Comparison of ENCODE assay signal across 25 cellular contexts in the genomic region with DNA sequence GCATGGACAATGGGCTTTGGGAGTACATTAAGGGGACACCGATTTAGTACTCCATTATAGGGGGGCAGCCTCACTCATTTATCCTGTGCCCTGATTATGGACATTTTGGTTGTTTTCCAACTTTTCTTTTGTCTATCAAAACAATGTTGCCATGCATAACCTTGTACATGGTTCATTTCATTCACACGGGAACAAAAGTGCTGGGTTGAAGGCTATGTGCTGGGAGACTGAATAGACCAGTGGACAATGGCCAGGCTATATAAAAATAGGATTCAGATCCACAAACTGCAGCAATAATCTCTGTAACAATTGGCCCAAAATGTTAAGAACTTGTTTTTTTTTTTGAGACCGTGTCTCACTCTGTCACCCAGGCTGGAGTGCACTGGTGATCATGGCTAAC.
"Had no signal": no experiment of that assay in that cellular context is flagged by ENCODE, and none has a peak within 500 bp of the region (broad histone marks: within the 10 kb centered on the region; RNA-seq: fewer than 3 reads in every experiment).

No MANE protein-coding gene starts in this region.

- H3K9me3 ChIP-seq: colonic mucosa, esophagus squamous epithelium, gastrocnemius medialis, left lung, lower lobe of right lung, mucosa of descending colon had no signal

- H3K4me1 ChIP-seq: colonic mucosa, gastrocnemius medialis, left lung, lower lobe of right lung had no signal

- DNase-seq: colonic mucosa; cortex of kidney; effector CD8-positive, alpha-beta T cell; effector memory CD8-positive, alpha-beta T cell; endodermal cell; erythroblast; esophagus squamous epithelium; foreskin fibroblast; foreskin melanocyte; gastrocnemius medialis; glutamatergic neuron; head of caudate nucleus; hypothalamus; immature natural killer cell; islet precursor cell; kidney; kidney glomerular epithelial cell; left lung; lower lobe of right lung; mesenchymal stem cell; mucosa of descending colon; naive B cell had no signal

- H3K36me3 ChIP-seq: colonic mucosa, esophagus squamous epithelium, gastrocnemius medialis, left lung, lower lobe of right lung had no signal

- ATAC-seq: effector memory CD8-positive, alpha-beta T cell; esophagus mucosa; gastrocnemius medialis; left lung; lower lobe of right lung; mucosa of descending colon had no signal

- H3K27ac ChIP-seq: colonic mucosa, epithelial cell of prostate, gastrocnemius medialis, hepatocyte, left lung, lower lobe of right lung had no signal

- H3K4me3 ChIP-seq: colonic mucosa, esophagus squamous epithelium, gastrocnemius medialis, hepatocyte, left lung, lower lobe of right lung, mucosa of descending colon had no signal

- H3K27me3 ChIP-seq: colonic mucosa, gastrocnemius medialis, hepatocyte, left lung had no signal
